13 cellular contexts compared by ENCODE assay signal in genomic region chr13:43433691-43434121, GRCh38.
DNase-seq lines count a peak whose midpoint lies in the region; ATAC-seq and TF ChIP-seq lines count a peak whose summit lies in the region.
"Had no signal": no experiment of that assay in that cellular context is flagged by ENCODE, and none has a peak within 500 bp of the region (broad histone marks: within the 10 kb centered on the region; RNA-seq: fewer than 3 reads in every experiment).

No MANE protein-coding gene starts in this region.

- no peak overlapping the region for H3K4me3 Mint-ChIP-seq in HFFc6
- H3K4me3 Mint-ChIP-seq in CD8-positive, alpha-beta memory T cell = no peak overlapping the region
- H3K4me3 Mint-ChIP-seq: CD8-positive, alpha-beta T cell had no signal

- H3K27me3 ChIP-seq in adipocyte (replicated peaks; ENCODE audit: control insufficient read depth, insufficient read depth, low read length) = no peaks in the 10 kb centered on the region
- H3K27me3 ChIP-seq in heart right ventricle = no peaks in the 10 kb centered on the region
- no peaks in the 10 kb centered on the region for H3K27me3 ChIP-seq in gastrocnemius medialis
- H3K27me3 ChIP-seq in CD8-positive, alpha-beta memory T cell (ENCODE audit: insufficient read depth, low read length, poor library complexity, severe bottlenecking) = no peaks in the 10 kb centered on the region

- intact Hi-C loops in heart right ventricle (cut with DNase I) (no loop called here), gastrocnemius medialis (cut with DNase I; ENCODE audit: low total_unique reads) (loop anchor here (2.0 to 10.0 kb wide), 4 partner anchors 95 to 351 kb away; partner anchors contain the start of gene ENOX1)

- H3K9ac ChIP-seq in adipocyte (ENCODE audit: low read length) = no peak overlapping the region
- H3K9ac ChIP-seq: SK-N-SH had no signal

- in situ Hi-C loops in gastrocnemius medialis (cut with MboI; ENCODE audit: low sequenced_read_pairs in 4 of 4) = loop anchor here in 1 of 4 donors (10.0 kb wide), 1 partner anchor 99 kb away; no protein-coding TSS in a partner anchor

- H3K9me3 ChIP-seq in adipocyte (ENCODE audit: control insufficient read depth, low read length) (no peaks in the 10 kb centered on the region), heart right ventricle (no peaks in the 10 kb centered on the region), gastrocnemius medialis (no peaks in the 10 kb centered on the region)
- H3K9me3 ChIP-seq in CD8-positive, alpha-beta memory T cell (ENCODE audit: low read length) = no peaks in the 10 kb centered on the region
- H3K9me3 ChIP-seq: SK-N-SH had no signal

- TF ChIP-seq CTCF in HFFc6 (IDR thresholded peaks at IDR 0.05) (no peak), heart right ventricle (IDR thresholded peaks at IDR 0.05) (no peak), gastrocnemius medialis (IDR thresholded peaks at IDR 0.05 in 4 of 5, conservative IDR thresholded peaks at IDR 0.05 in 1 of 5) (peak in 1 of 5 experiments; percentile 6)

- H3K27ac ChIP-seq in heart right ventricle (peak overlapping the region in 4 of 10 donors; percentile 3 to 33 (median 21)), gastrocnemius medialis (peak overlapping the region; percentile 69 to 83 (median 79))
- H3K27ac ChIP-seq in CD8-positive, alpha-beta memory T cell (ENCODE audit: low read depth, low read length) = no peak overlapping the region

- ATAC-seq in heart right ventricle (peak in 7 of 8 donors; percentile 14 to 66 (median 49)), gastrocnemius medialis (peak; percentile 90)
- ATAC-seq: CD8-positive, alpha-beta T cell; HCT116 had no signal

- no peaks in the 10 kb centered on the region for H3K36me3 ChIP-seq in adipocyte (ENCODE audit: control insufficient read depth, insufficient read depth, low read length, severe bottlenecking)
- no peaks in the 10 kb centered on the region for H3K36me3 ChIP-seq in heart right ventricle
- H3K36me3 ChIP-seq in gastrocnemius medialis = no peaks in the 10 kb centered on the region
- no peaks in the 10 kb centered on the region for H3K36me3 ChIP-seq in CD8-positive, alpha-beta memory T cell (ENCODE audit: insufficient read depth, low read length)

- no peak overlapping the region for H3K27ac Mint-ChIP-seq in HFFc6
- peak overlapping the region in 1 of 8 donors; percentile 2 for H3K27ac Mint-ChIP-seq in CD8-positive, alpha-beta memory T cell
- H3K27ac Mint-ChIP-seq: CD8-positive, alpha-beta T cell had no signal

- no peaks in the 10 kb centered on the region for H3K36me3 Mint-ChIP-seq in HFFc6 (ENCODE audit: low read depth)
- no peaks in the 10 kb centered on the region for H3K36me3 Mint-ChIP-seq in CD8-positive, alpha-beta memory T cell
- H3K36me3 Mint-ChIP-seq: CD8-positive, alpha-beta T cell had no signal

- H3K4me1 Mint-ChIP-seq in HFFc6 (ENCODE audit: low read depth) = no peaks in the 10 kb centered on the region
- no peaks in the 10 kb centered on the region for H3K4me1 Mint-ChIP-seq in CD8-positive, alpha-beta memory T cell

- CTCF ChIA-PET in CD8-positive, alpha-beta memory T cell (lab: Charles Lee) = no interaction called here

- H3K4me1 ChIP-seq in adipocyte (ENCODE audit: control insufficient read depth, insufficient read depth, low read length) = peaks cover 9% of the 10 kb centered on the region
- H3K4me1 ChIP-seq in heart right ventricle = peaks cover 0 to 28% (median 9%) of the 10 kb centered on the region in 9 donors
- H3K4me1 ChIP-seq in gastrocnemius medialis = peaks cover 36% of the 10 kb centered on the region in 2 donors
- H3K4me1 ChIP-seq in CD8-positive, alpha-beta memory T cell (ENCODE audit: insufficient read depth, low read length) = no peaks in the 10 kb centered on the region

- DNase-seq in HFFc6 = peak; percentile 7
- DNase-seq in adipocyte (ENCODE audit: low read depth) = peak; percentile 2
- DNase-seq in heart right ventricle = no peak
- peak; percentile 79 to 83 for DNase-seq in gastrocnemius medialis
- DNase-seq in stimulated activated CD4-positive, alpha-beta T cell treated with anti-CD3 and anti-CD28 coated beads, Interleukin-2, amount 100 ng/mL, for 24 hours = no peak
- DNase-seq in activated CD4-positive, alpha-beta T cell treated with anti-CD3 and anti-CD28 coated beads, Interleukin-2, amount 50 U/mL, for 48 hours = no peak
- DNase-seq in CD8-positive, alpha-beta memory T cell = no peak
- DNase-seq: CD8-positive, alpha-beta T cell; NCI-H1436 treated with DMSO at 0.1 percent for 48 hours; NCI-H2081; NCI-H2227 treated with DMSO at 0.1 percent for 48 hours; SK-N-SH had no signal

- H3K4me3 ChIP-seq in adipocyte (ENCODE audit: low read length) = no peak overlapping the region
- no peak overlapping the region for H3K4me3 ChIP-seq in heart right ventricle
- H3K4me3 ChIP-seq in gastrocnemius medialis = no peak overlapping the region
- no peak overlapping the region for H3K4me3 ChIP-seq in CD8-positive, alpha-beta memory T cell (ENCODE audit: low read length)

- no peaks in the 10 kb centered on the region; the same call in 1 of the 2 replicates for H3K27me3 Mint-ChIP-seq in HFFc6 (ENCODE audit: insufficient read depth)
- peaks cover 4 to 6% of the 10 kb centered on the region in 2 donors for H3K27me3 Mint-ChIP-seq in CD8-positive, alpha-beta memory T cell

- POLR2A ChIA-PET in CD8-positive, alpha-beta memory T cell (lab: Charles Lee) = no interaction called here

- H3K9me3 Mint-ChIP-seq in HFFc6 = no peaks in the 10 kb centered on the region
- H3K9me3 Mint-ChIP-seq in CD8-positive, alpha-beta memory T cell = no peaks in the 10 kb centered on the region
- H3K9me3 Mint-ChIP-seq: CD8-positive, alpha-beta T cell had no signal

- TF ChIP-seq POLR2A in gastrocnemius medialis (IDR thresholded peaks at IDR 0.05) = no peak

- WGBS in heart right ventricle, 2 donors = 77 to 88% methylated on average over 1 of the region's 1 CpG

Comparison
In these comparisons a context has a peak if more than half of its experiments do, and no peak if none do; other contexts are left out.
1. DNase-seq: peak in HFFc6 (single experiment), adipocyte (single experiment) and gastrocnemius medialis (2 of 2); none in heart right ventricle (0 of 2), stimulated activated CD4-positive, alpha-beta T cell treated with anti-CD3 and anti-CD28 coated beads, Interleukin-2, amount 100 ng/mL, for 24 hours (0 of 2), activated CD4-positive, alpha-beta T cell treated with anti-CD3 and anti-CD28 coated beads, Interleukin-2, amount 50 U/mL, for 48 hours (0 of 2) and CD8-positive, alpha-beta memory T cell (0 of 5).